Comparison of ENCODE assay signal across 1 cellular context in genomic region chr9:133950206-133950915, GRCh38.
TF ChIP-seq lines count a peak whose summit lies in the region.

No MANE protein-coding gene starts in this region.

TF ChIP-seq in GM23338, 12 proteins besides CTCF, POLR2A, EP300 and RAD21 (continued from another document):
- TF ChIP-seq ZNF462 (CRISPR knock-in tag; IDR thresholded peaks at IDR 0.05) (no peak), EZH2phosphoT487 (IDR thresholded peaks at IDR 0.05; ENCODE audit: unreplicated experiment) (no peak)
